Comparison of ENCODE assay signal across 8 cellular contexts in the genomic region with DNA sequence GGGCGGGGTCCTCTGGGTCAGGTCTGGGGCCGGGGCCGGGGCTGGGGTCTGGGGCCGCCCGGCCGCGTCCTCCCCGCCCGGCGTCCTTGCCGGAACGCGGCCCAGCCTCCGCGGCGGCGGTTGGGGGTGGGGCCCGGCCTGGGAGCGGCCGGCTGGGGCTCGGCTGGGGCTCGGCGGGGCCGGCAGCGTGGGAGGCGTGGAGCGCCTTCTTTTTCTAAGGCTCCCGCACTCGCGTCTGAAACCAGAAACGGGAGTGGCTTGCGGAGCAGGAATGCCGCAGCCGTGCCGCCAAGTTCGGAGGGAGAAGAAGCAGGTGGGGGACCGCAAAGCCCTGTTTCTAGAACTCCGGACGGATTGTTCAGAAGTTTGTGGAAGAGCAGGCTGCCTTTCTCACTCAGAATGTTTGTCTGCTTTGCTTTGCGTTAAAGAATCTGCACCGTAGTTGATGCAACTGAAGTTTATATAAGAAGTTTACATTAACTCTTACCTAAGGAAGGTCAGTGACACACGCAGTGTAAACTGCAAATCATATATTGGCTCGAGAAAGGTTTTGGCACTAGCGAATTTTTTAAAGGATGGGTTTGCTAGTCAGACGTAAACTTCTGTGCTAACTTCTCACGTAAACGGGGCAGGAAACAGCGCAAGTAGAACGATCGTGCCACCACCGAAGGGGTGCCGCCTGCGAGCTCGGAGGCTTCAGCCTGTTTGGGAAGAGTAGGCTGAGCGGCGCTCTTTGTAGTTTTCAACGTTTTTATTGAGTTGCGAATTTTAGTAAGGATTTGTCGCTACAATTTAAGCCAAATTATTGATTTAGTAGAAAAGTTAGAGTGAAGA. TPM values are rescaled to one million over a fixed set of nuclear protein-coding genes. Genes with fewer than 3 reads are reported as not detected.
DNase-seq lines count a peak whose midpoint lies in the region; ATAC-seq and TF ChIP-seq lines count a peak whose summit lies in the region.

No MANE protein-coding gene starts in this region.

- ATAC-seq in GM19023 (IDR thresholded peaks at IDR 0.05; ENCODE audit: unreplicated experiment), result peak; percentile 65
- ATAC-seq in HG03175 (IDR thresholded peaks at IDR 0.05; ENCODE audit: unreplicated experiment), result peak; percentile 60
- ATAC-seq in left cardiac atrium, result peak; percentile 82 to 84

- TF ChIP-seq CTCF in AG10803 (conservative IDR thresholded peaks at IDR 0.05; ENCODE audit: low read length) (no peak), retinal pigment epithelial cell (conservative IDR thresholded peaks at IDR 0.05; ENCODE audit: low read depth, low read length) (no peak)

- no peaks in the 10 kb centered on the region for H3K9me3 ChIP-seq in SK-N-MC (ENCODE audit: low read depth, low read length)

- H3K27ac ChIP-seq in SK-N-MC, result peak overlapping the region; percentile 54; the same call in 1 of the 2 replicates

- intact Hi-C loops in left cardiac atrium (cut with DNase I), result loop anchor here in 1 of 2 donors (10.0 kb wide), 1 partner anchor 47 kb away; no protein-coding TSS in a partner anchor

- no peaks in the 10 kb centered on the region for H3K36me3 ChIP-seq in SK-N-MC (ENCODE audit: insufficient read depth, low read length)

- H3K9ac ChIP-seq in SK-N-MC (ENCODE audit: insufficient read length), result peak overlapping the region; percentile 91

- H3K4me3 ChIP-seq in AG10803 (ENCODE audit: low read length) (peak overlapping the region; percentile 91), SK-N-MC (peak overlapping the region; percentile 97), retinal pigment epithelial cell (ENCODE audit: low read length) (peak overlapping the region; percentile 81)

- DNase-seq in AG10803 (ENCODE audit: low read depth), result peak; percentile 55
- DNase-seq in SK-N-MC (ENCODE audit: low read depth, low spot score), result no peak
- peak; percentile 16 for DNase-seq in activated naive CD8-positive, alpha-beta T cell treated with anti-CD3 and anti-CD28 coated beads, Interleukin-2, amount 50 U/mL, for 16 hours (ENCODE audit: low read depth, low spot score)
- DNase-seq in left cardiac atrium, result peak; percentile 73
- no peak for DNase-seq in retinal pigment epithelial cell (ENCODE audit: low read depth)
- DNase-seq in inferior parietal cortex (ENCODE audit: extremely low spot score), result no peak

RNA-seq across cellular contexts. Expression of a gene that starts 0.7 kb away (rescaled TPM):
- total RNA-seq in left cardiac atrium, result 100 to 1,000 TPM; 158 to 159 TPM

Comparison
In these comparisons a context has a peak if more than half of its experiments do, and no peak if none do; other contexts are left out.
1. DNase-seq: peak in AG10803 (single experiment), activated naive CD8-positive, alpha-beta T cell treated with anti-CD3 and anti-CD28 coated beads, Interleukin-2, amount 50 U/mL, for 16 hours (single experiment) and left cardiac atrium (single experiment); none in SK-N-MC (single experiment), retinal pigment epithelial cell (single experiment) and inferior parietal cortex (single experiment).
2. Peak in every context shown above with its lines, with median percentiles within 50 percentile points of each other: H3K4me3 ChIP-seq and ATAC-seq.